In genomic region chrX:38192007-38192625, GRCh38 we compare ENCODE assay signal across 1 cellular context.
TF ChIP-seq lines count a peak whose summit lies in the region.

No MANE protein-coding gene starts in this region.

TF ChIP-seq in WTC11, 78 proteins besides CTCF, POLR2A, EP300 and RAD21 (continued from another document):
- TF ChIP-seq ZBTB43 (CRISPR knock-in tag; IDR thresholded peaks at IDR 0.05), result no peak
- TF ChIP-seq KAT7 (CRISPR knock-in tag; IDR thresholded peaks at IDR 0.05; ENCODE audit: borderline replicate concordance), result no peak
- TF ChIP-seq ZNF671 (CRISPR knock-in tag; IDR thresholded peaks at IDR 0.05), result no peak
- no peak for TF ChIP-seq RELA (CRISPR knock-in tag; IDR thresholded peaks at IDR 0.05; ENCODE audit: borderline replicate concordance)
- TF ChIP-seq ZNF416 (CRISPR knock-in tag; IDR thresholded peaks at IDR 0.05), result no peak
- TF ChIP-seq FOXP1 (CRISPR knock-in tag; IDR thresholded peaks at IDR 0.05; ENCODE audit: borderline replicate concordance), result no peak
- no peak for TF ChIP-seq ERG (CRISPR knock-in tag; IDR thresholded peaks at IDR 0.05)
- no peak for TF ChIP-seq ZNF263 (CRISPR knock-in tag; IDR thresholded peaks at IDR 0.05; ENCODE audit: low read depth)
- no peak for TF ChIP-seq NFATC4 (CRISPR knock-in tag; IDR thresholded peaks at IDR 0.05)
- no peak for TF ChIP-seq ZNF219 (CRISPR knock-in tag; IDR thresholded peaks at IDR 0.05; ENCODE audit: borderline replicate concordance)
- no peak for TF ChIP-seq HMGA2 (CRISPR knock-in tag; IDR thresholded peaks at IDR 0.05)
- TF ChIP-seq MLX (CRISPR knock-in tag; IDR thresholded peaks at IDR 0.05), result no peak
- TF ChIP-seq CREM (CRISPR knock-in tag; IDR thresholded peaks at IDR 0.05), result no peak
- no peak for TF ChIP-seq SOX15 (CRISPR knock-in tag; IDR thresholded peaks at IDR 0.05)
- TF ChIP-seq ATF2 (CRISPR knock-in tag; IDR thresholded peaks at IDR 0.05; ENCODE audit: borderline replicate concordance, low read depth), result no peak
- TF ChIP-seq NFE2L1 (CRISPR knock-in tag; IDR thresholded peaks at IDR 0.05), result no peak
- no peak for TF ChIP-seq E2F1 (CRISPR knock-in tag; IDR thresholded peaks at IDR 0.05)
- TF ChIP-seq ZNF512 (CRISPR knock-in tag; IDR thresholded peaks at IDR 0.05; ENCODE audit: borderline replicate concordance), result no peak
